Comparison of ENCODE assay signal across 16 cellular contexts in genomic region chr18:26524952-26525351, GRCh38. TPM values are rescaled to one million over a fixed set of nuclear protein-coding genes. Genes with fewer than 3 reads are reported as not detected.
DNase-seq lines count a peak whose midpoint lies in the region; ATAC-seq, FAIRE-seq and TF ChIP-seq lines count a peak whose summit lies in the region.
"Had no signal": no experiment of that assay in that cellular context is flagged by ENCODE, and none has a peak within 500 bp of the region (broad histone marks: within the 10 kb centered on the region; RNA-seq: fewer than 3 reads in every experiment).

No MANE protein-coding gene starts in this region.

- ATAC-seq in GM12878 (no peak), sciatic nerve (peak; percentile 45), HG03280 (IDR thresholded peaks at IDR 0.05; ENCODE audit: unreplicated experiment) (no peak)
- ATAC-seq: HepG2 had no signal

- SMC1A ChIA-PET in GM12878 (lab: Charles Lee; ENCODE audit: uncharacterized antibody, unreplicated experiment) = interaction anchor here (1.5 kb wide), 1 partner anchor 17 kb away, joined by 3 read pairs; no protein-coding TSS in a partner anchor

- H3K4me3 ChIP-seq in GM12865 (ENCODE audit: low read depth, low read length) (no peak overlapping the region), HUES48 (ENCODE audit: low read depth, low read length) (no peak overlapping the region), GM12878 (no peak overlapping the region)
- H3K4me3 ChIP-seq: BLaER1 had no signal

- H3K9me3 ChIP-seq in HUES48 (ENCODE audit: control insufficient read depth, insufficient read depth, low read length) (no peaks in the 10 kb centered on the region), GM12878 (replicated peaks; ENCODE audit: control insufficient read depth, insufficient read depth, low read length) (no peaks in the 10 kb centered on the region)
- H3K9me3 ChIP-seq: BLaER1, Caco-2 had no signal

- no peak for TF ChIP-seq EP300 in GM12878 (IDR thresholded peaks at IDR 0.05; ENCODE audit: borderline replicate concordance in 1 of 2, control insufficient read depth in 1 of 2, low read depth in 2 of 2, low read length in 2 of 2)

- H2AFZ ChIP-seq in GM12878 (ENCODE audit: control insufficient read depth, low read depth, low read length) = no peak overlapping the region

- POLR2A ChIA-PET in GM12878 (lab: Charles Lee) = no interaction called here

- H3K79me2 ChIP-seq in GM12878 (ENCODE audit: control insufficient read depth, insufficient read depth, low read length) = no peaks in the 10 kb centered on the region

- no peak for TF ChIP-seq RAD21 in GM12878 (IDR thresholded peaks at IDR 0.05; ENCODE audit: insufficient read depth, low read depth, low read length)

- intact Hi-C loops in GM12878 (cut with micrococcal nuclease; ENCODE audit: unreplicated experiment) = no loop called here
- intact Hi-C loops in sciatic nerve (cut with DNase I) = no loop called here

- no peak overlapping the region for H3K4me2 ChIP-seq in GM12878 (ENCODE audit: control insufficient read depth, insufficient read depth)

- in situ Hi-C loops in GM12878 (cut with MboI) = no loop called here

- WGBS in GM12878 (ENCODE audit: insufficient coverage, insufficient replicate concordance, low lambda C conversion rate, missing lambda C conversion rate) = 47% methylated on average over 2 of the region's 2 CpGs

- FAIRE-seq in GM12878 (lab: Jason Lieb, UNC) = no peak
- FAIRE-seq: HepG2 had no signal

- no peak for TF ChIP-seq CTCF in GM12865 (IDR thresholded peaks at IDR 0.05; ENCODE audit: insufficient read depth, low read depth, low read length, missing control alignments)
- no peak for TF ChIP-seq CTCF in GM12878 (IDR thresholded peaks at IDR 0.05 in 2 of 3, conservative IDR thresholded peaks at IDR 0.05 in 1 of 3; ENCODE audit: control insufficient read depth in 2 of 3, extremely low read depth in 1 of 3, insufficient read depth in 1 of 3, low read depth in 3 of 3, low read length in 3 of 3)

- no peaks in the 10 kb centered on the region for H4K20me1 ChIP-seq in GM12878 (ENCODE audit: control insufficient read depth, insufficient read depth)

- RAD21 ChIA-PET in GM12878 (lab: Charles Lee; ENCODE audit: unreplicated experiment) = interaction anchor here (1.3 kb wide), 1 partner anchor 38 kb away, joined by 3 read pairs; no protein-coding TSS in a partner anchor

- no TSS peak for BruUV-seq in GM12878 (replicated peaks; lab: Mats Ljungman, UMichigan)

- H3K9ac ChIP-seq in HUES48 (ENCODE audit: low read depth, low read length) = no peak overlapping the region
- no peak overlapping the region for H3K9ac ChIP-seq in GM12878 (ENCODE audit: control insufficient read depth, insufficient read depth, low read length)
- H3K9ac ChIP-seq: BLaER1 had no signal

- no peak for TF ChIP-seq POLR2A in GM12878 (IDR thresholded peaks at IDR 0.05; ENCODE audit: low read depth, low read length)

- H3K36me3 ChIP-seq in HUES48 (ENCODE audit: control insufficient read depth, insufficient read depth, low read length) (no peaks in the 10 kb centered on the region), GM12878 (ENCODE audit: control insufficient read depth in 2 of 2, insufficient read depth in 2 of 2, low read length in 1 of 2) (no peaks in the 10 kb centered on the region)
- H3K36me3 ChIP-seq: BLaER1 had no signal

- CTCF ChIA-PET in GM12878 (lab: Yijun Ruan, JAX) = no interaction called here

- H3K27ac ChIP-seq in HUES48 (ENCODE audit: low read depth, low read length) = peak overlapping the region; percentile 76
- H3K27ac ChIP-seq in GM12878 (ENCODE audit: control insufficient read depth, insufficient read depth) = no peak overlapping the region
- H3K27ac ChIP-seq: BLaER1 had no signal

- H3K4me1 ChIP-seq in HUES48 (ENCODE audit: control insufficient read depth, insufficient read depth, low read length) (peaks cover 46% of the 10 kb centered on the region), GM12878 (ENCODE audit: control insufficient read depth, insufficient read depth, low read length) (no peaks in the 10 kb centered on the region)
- H3K4me1 ChIP-seq: Caco-2 had no signal

- DNase-seq in GM12865 (ENCODE audit: low read depth) (peak; percentile 6), GM12878 (ENCODE audit: low read depth, low spot score) (no peak), sciatic nerve (ENCODE audit: low spot score) (no peak), NCI-H526 (lab: John Stamatoyannopoulos, UW) (no peak), nucleus accumbens (lab: John Stamatoyannopoulos, UW) (no peak)
- DNase-seq: 8988T; AML-193; Caco-2; CD8-positive, alpha-beta memory T cell; DMS53; GF-D8; H7 had no signal

- no peaks in the 10 kb centered on the region for H3K27me3 ChIP-seq in HUES48 (ENCODE audit: control insufficient read depth, insufficient read depth, low read length)
- H3K27me3 ChIP-seq in GM12878 (replicated peaks in 1 of 2; ENCODE audit: control insufficient read depth in 2 of 2, insufficient read depth in 2 of 2, low read length in 1 of 2) = no peaks in the 10 kb centered on the region
- H3K27me3 ChIP-seq: BLaER1 had no signal

TF ChIP-seq in GM12878, 131 proteins besides CTCF, POLR2A, EP300 and RAD21:
- peak; percentile 53 to 60; a peak in 3 of 4 replicates for TF ChIP-seq BHLHE40 (IDR thresholded peaks at IDR 0.05; ENCODE audit: borderline replicate concordance in 1 of 2, low read depth in 2 of 2, low read length in 1 of 2)
- TF ChIP-seq RFX5 (IDR thresholded peaks at IDR 0.05; ENCODE audit: low read depth, low read length) = no peak

RNA-seq across cellular contexts. Expression of gene KCTD1, which starts 23.4 kb away (rescaled TPM):
- total RNA-seq in GM12878 (2013; cell fraction: nucleolus; rRNA removed) = 13.1 and 14.0 TPM in 2 replicates
- total RNA-seq in GM12878 (2014; rRNA removed) (13.2 and 13.4 TPM in 2 replicates), GM12878 (2014; rRNA removed; fragmentation: Illumina TruSeq; extraction: Trizol) (5.9 and 6.5 TPM in 2 replicates), GM12878 (2021) (10.2 and 10.3 TPM in 2 replicates), sciatic nerve (34.1 TPM)
- polyA plus RNA-seq in GM12878 (2011; ENCODE audit: low read depth) = 2.4 TPM
- polyA plus RNA-seq in GM12878 (2011; rRNA removed) (2.6 and 3.5 TPM in 2 replicates), GM12878 (2014; fragmentation: Illumina TruSeq; extraction: Trizol) (6.2 and 6.5 TPM in 2 replicates), GM12878 (2014; fragmentation: Nextera tagmentation; extraction: Ambion mirVana) (1 to 10 TPM; 1.5 to 1.8 TPM), GM12878 (2014; rRNA removed) (5.2 and 5.8 TPM in 2 replicates), GM12878 (2016; fragmentation: Nextera tagmentation; extraction: Ambion mirVana) (1 to 10 TPM; 3.8 to 5.7 TPM)
- 3.9 and 5.1 TPM in 2 replicates for polyA plus RNA-seq in GM12878 (2011; cell fraction: cytosol; rRNA removed)
- polyA plus RNA-seq in GM12878 (2011; cell fraction: nucleus; rRNA removed) = 11.0 and 12.0 TPM in 2 replicates
- 5.4 and 5.9 TPM in 2 replicates for polyA plus RNA-seq in GM12878 (2012)
- polyA minus RNA-seq in GM12878 (2011; rRNA and poly(A)+ RNA removed) = 7.1 and 14.3 TPM in 2 replicates
- 5.9 and 6.4 TPM in 2 replicates for polyA minus RNA-seq in GM12878 (2011; cell fraction: cytosol; rRNA and poly(A)+ RNA removed)
- 20.3 and 43.5 TPM in 2 replicates for polyA minus RNA-seq in GM12878 (2011; cell fraction: nucleus; rRNA and poly(A)+ RNA removed)
